Comparison of ENCODE assay signal across 6 cellular contexts in genomic region chr16:67430504-67431076, GRCh38. TPM values are rescaled to one million over a fixed set of nuclear protein-coding genes. Genes with fewer than 3 reads are reported as not detected.
DNase-seq lines count a peak whose midpoint lies in the region; ATAC-seq, FAIRE-seq and TF ChIP-seq lines count a peak whose summit lies in the region.

No MANE protein-coding gene starts in this region.

- peaks cover 12 to 14% of the 10 kb centered on the region in 2 experiments for H3K27me3 ChIP-seq in GM12878 (replicated peaks in 1 of 2; ENCODE audit: control insufficient read depth in 2 of 2, insufficient read depth in 2 of 2, low read length in 1 of 2)

- H3K4me3 Mint-ChIP-seq in natural killer cell = peak overlapping the region; percentile 89

- ATAC-seq in GM12878 = peak; percentile 43
- peak; percentile 19 to 36 (median 34) for ATAC-seq in natural killer cell
- no peak for ATAC-seq in GM18873 (IDR thresholded peaks at IDR 0.05; ENCODE audit: low FRiP score, unreplicated experiment)

- no peaks in the 10 kb centered on the region for H3K36me3 Mint-ChIP-seq in natural killer cell

- intact Hi-C loops in GM12878 (cut with micrococcal nuclease; ENCODE audit: unreplicated experiment) (no loop called here), natural killer cell (cut with micrococcal nuclease) (no loop called here)

- RAD21 ChIA-PET in GM12878 (lab: Charles Lee; ENCODE audit: unreplicated experiment) = interaction anchor here (0.7 kb wide), 1 partner anchor 880 kb away, joined by 3 read pairs; no protein-coding TSS in a partner anchor

- peaks cover 21 to 40% of the 10 kb centered on the region in 2 donors for H3K27me3 Mint-ChIP-seq in natural killer cell (ENCODE audit: low read depth in 2 of 2)

- peak overlapping the region; percentile 59; the same call in 1 of the 2 replicates for H3K4me2 ChIP-seq in GM12878 (ENCODE audit: control insufficient read depth, insufficient read depth)

- H3K9me3 ChIP-seq in GM12878 (replicated peaks; ENCODE audit: control insufficient read depth, insufficient read depth, low read length) = no peaks in the 10 kb centered on the region

- CTCF ChIA-PET in GM12878 (lab: Yijun Ruan, JAX) = no interaction called here

- TF ChIP-seq RAD21 in GM12878 (IDR thresholded peaks at IDR 0.05; ENCODE audit: insufficient read depth, low read depth, low read length) = no peak

- BruUV-seq in GM12878 (replicated peaks; lab: Mats Ljungman, UMichigan) = no TSS peak

- peaks cover 5% of the 10 kb centered on the region in 2 donors for H3K4me1 Mint-ChIP-seq in natural killer cell

- WGBS in GM12878 (ENCODE audit: insufficient coverage, insufficient replicate concordance, low lambda C conversion rate, missing lambda C conversion rate) = under 1% methylated on average over 41 of the region's 61 CpGs

- SMC1A ChIA-PET in GM12878 (lab: Charles Lee; ENCODE audit: uncharacterized antibody, unreplicated experiment) = no interaction called here

- DNase-seq in NCI-H146 (lab: John Stamatoyannopoulos, UW) (peak; percentile 35), NCI-H146 treated with DMSO at 0.1 percent for 48 hours (lab: John Stamatoyannopoulos, UW; ENCODE audit: unreplicated experiment) (no peak), GM12878 (ENCODE audit: low read depth, low spot score) (no peak), natural killer cell (no peak), D721Med (ENCODE audit: insufficient read length, low spot score) (no peak)

- no peaks in the 10 kb centered on the region for H3K9me3 Mint-ChIP-seq in natural killer cell

- H2AFZ ChIP-seq in GM12878 (ENCODE audit: control insufficient read depth, low read depth, low read length) = no peak overlapping the region; the same call in 1 of the 2 replicates

- H3K79me2 ChIP-seq in GM12878 (ENCODE audit: control insufficient read depth, insufficient read depth, low read length) = no peaks in the 10 kb centered on the region

- POLR2A ChIA-PET in GM12878 (lab: Charles Lee) = no interaction called here

- FAIRE-seq in GM12878 (lab: Jason Lieb, UNC) (no peak), D721Med (lab: Jason Lieb, UNC) (no peak)

- no peak overlapping the region for H3K9ac ChIP-seq in GM12878 (ENCODE audit: control insufficient read depth, insufficient read depth, low read length)

- H3K4me1 ChIP-seq in GM12878 (ENCODE audit: control insufficient read depth, insufficient read depth, low read length) = peaks cover 11% of the 10 kb centered on the region

- H3K27ac ChIP-seq in GM12878 (ENCODE audit: control insufficient read depth, insufficient read depth) = no peak overlapping the region

- in situ Hi-C loops in GM12878 (cut with MboI) = no loop called here

- no peak for TF ChIP-seq POLR2A in GM12878 (IDR thresholded peaks at IDR 0.05; ENCODE audit: low read depth, low read length)

- TF ChIP-seq CTCF in GM12878 (IDR thresholded peaks at IDR 0.05 in 2 of 3, conservative IDR thresholded peaks at IDR 0.05 in 1 of 3; ENCODE audit: control insufficient read depth in 2 of 3, extremely low read depth in 1 of 3, insufficient read depth in 1 of 3, low read depth in 3 of 3, low read length in 3 of 3) (no peak), natural killer cell (IDR thresholded peaks at IDR 0.05) (no peak), D721Med (IDR thresholded peaks at IDR 0.05; ENCODE audit: insufficient read depth, missing control alignments) (no peak)

- no peak for TF ChIP-seq EP300 in GM12878 (IDR thresholded peaks at IDR 0.05; ENCODE audit: borderline replicate concordance in 1 of 2, control insufficient read depth in 1 of 2, low read depth in 2 of 2, low read length in 2 of 2)

- no peaks in the 10 kb centered on the region for H3K36me3 ChIP-seq in GM12878 (ENCODE audit: control insufficient read depth in 2 of 2, insufficient read depth in 2 of 2, low read length in 1 of 2)

- peak overlapping the region in 1 of 2 donors; percentile 38 for H3K27ac Mint-ChIP-seq in natural killer cell

- H4K20me1 ChIP-seq in GM12878 (ENCODE audit: control insufficient read depth, insufficient read depth) = no peaks in the 10 kb centered on the region

- peak overlapping the region; percentile 42; the same call in 1 of the 2 replicates for H3K4me3 ChIP-seq in GM12878

RNA-seq across cellular contexts. Expression of gene HSD11B2, which starts 0.3 kb away (rescaled TPM):
- 0.61 TPM in 1 of 2 replicates, not detected in the other for total RNA-seq in GM12878 (2013; cell fraction: nucleolus; rRNA removed)
- total RNA-seq in GM12878 (2014; rRNA removed) (0.28 TPM in 1 of 2 replicates, not detected in the other), GM12878 (2014; rRNA removed; fragmentation: Illumina TruSeq; extraction: Trizol) (0.22 TPM in 1 of 2 replicates, not detected in the other), GM12878 (2021) (0.16 and 0.18 TPM in 2 replicates), natural killer cell (not detected)
- not detected for polyA plus RNA-seq in GM12878 (2011; ENCODE audit: low read depth)
- polyA plus RNA-seq in GM12878 (2011; rRNA removed) (0.19 and 0.20 TPM in 2 replicates), GM12878 (2014; fragmentation: Illumina TruSeq; extraction: Trizol) (0.34 and 1.5 TPM in 2 replicates), GM12878 (2014; fragmentation: Nextera tagmentation; extraction: Ambion mirVana) (not detected), GM12878 (2014; rRNA removed) (0.09 and 0.28 TPM in 2 replicates), GM12878 (2016; fragmentation: Nextera tagmentation; extraction: Ambion mirVana) (under 1 TPM; 0.10 to 0.31 TPM)
- polyA plus RNA-seq in GM12878 (2011; cell fraction: cytosol; rRNA removed) = 0.16 and 0.22 TPM in 2 replicates
- 0.43 and 0.53 TPM in 2 replicates for polyA plus RNA-seq in GM12878 (2011; cell fraction: nucleus; rRNA removed)
- polyA plus RNA-seq in GM12878 (2012) = 0.37 TPM in 1 of 2 replicates, not detected in the other
- 0.15 TPM in 1 of 2 replicates, not detected in the other for polyA minus RNA-seq in GM12878 (2011; rRNA and poly(A)+ RNA removed)
- polyA minus RNA-seq in GM12878 (2011; cell fraction: cytosol; rRNA and poly(A)+ RNA removed) = not detected in 2 replicates
- not detected in 2 replicates for polyA minus RNA-seq in GM12878 (2011; cell fraction: nucleus; rRNA and poly(A)+ RNA removed)

RNA-seq across cellular contexts. Expression of gene ZDHHC1, which starts 14.3 kb away (rescaled TPM):
- 0.65 and 1.3 TPM in 2 replicates for total RNA-seq in GM12878 (2013; cell fraction: nucleolus; rRNA removed)
- 0.93 and 1.2 TPM in 2 replicates for total RNA-seq in GM12878 (2014; rRNA removed)
- 0.31 TPM in 1 of 2 replicates, not detected in the other for total RNA-seq in GM12878 (2014; rRNA removed; fragmentation: Illumina TruSeq; extraction: Trizol)
- total RNA-seq in GM12878 (2021) = 0.53 and 0.77 TPM in 2 replicates
- polyA plus RNA-seq in GM12878 (2011; ENCODE audit: low read depth) = not detected
- polyA plus RNA-seq in GM12878 (2011; rRNA removed) = 0.07 TPM in 1 of 2 replicates, not detected in the other
- 0.08 and 0.15 TPM in 2 replicates for polyA plus RNA-seq in GM12878 (2011; cell fraction: cytosol; rRNA removed)
- 0.50 and 0.52 TPM in 2 replicates for polyA plus RNA-seq in GM12878 (2011; cell fraction: nucleus; rRNA removed)
- 0.31 and 0.53 TPM in 2 replicates for polyA plus RNA-seq in GM12878 (2012)
- 0.24 and 0.78 TPM in 2 replicates for polyA plus RNA-seq in GM12878 (2014; fragmentation: Illumina TruSeq; extraction: Trizol)
- polyA plus RNA-seq in GM12878 (2014; fragmentation: Nextera tagmentation; extraction: Ambion mirVana) = not detected
- polyA plus RNA-seq in GM12878 (2014; rRNA removed) = 0.83 and 1.1 TPM in 2 replicates
- polyA plus RNA-seq in GM12878 (2016; fragmentation: Nextera tagmentation; extraction: Ambion mirVana) = 1 to 10 TPM in 1 of 2 experiments, under 1 TPM in 1; 0.55 to 1.0 TPM
- 0.44 TPM in 1 of 2 replicates, not detected in the other for polyA minus RNA-seq in GM12878 (2011; rRNA and poly(A)+ RNA removed)
- not detected in 2 replicates for polyA minus RNA-seq in GM12878 (2011; cell fraction: cytosol; rRNA and poly(A)+ RNA removed)
- polyA minus RNA-seq in GM12878 (2011; cell fraction: nucleus; rRNA and poly(A)+ RNA removed) = 0.67 TPM in 1 of 2 replicates, not detected in the other
- 1 to 10 TPM in 2 of 3 donors, under 1 TPM in 1; 0.88 to 2.5 (median 1.8) TPM for total RNA-seq in natural killer cell

RNA-seq across cellular contexts. Expression of gene TPPP3, which starts 37.3 kb away (rescaled TPM):
- not detected in 2 replicates for total RNA-seq in GM12878 (2013; cell fraction: nucleolus; rRNA removed)
- not detected in 2 replicates for total RNA-seq in GM12878 (2014; rRNA removed)
- total RNA-seq in GM12878 (2014; rRNA removed; fragmentation: Illumina TruSeq; extraction: Trizol) = not detected in 2 replicates
- not detected in 2 replicates for total RNA-seq in GM12878 (2021)
- polyA plus RNA-seq in GM12878 (2011; ENCODE audit: low read depth) = not detected
- polyA plus RNA-seq in GM12878 (2011; rRNA removed) = not detected in 2 replicates
- polyA plus RNA-seq in GM12878 (2011; cell fraction: cytosol; rRNA removed) = 0.07 TPM in 1 of 2 replicates, not detected in the other
- polyA plus RNA-seq in GM12878 (2011; cell fraction: nucleus; rRNA removed) = 0.07 TPM in 1 of 2 replicates, not detected in the other
- not detected in 2 replicates for polyA plus RNA-seq in GM12878 (2012)
- polyA plus RNA-seq in GM12878 (2014; fragmentation: Illumina TruSeq; extraction: Trizol) = not detected in 2 replicates
- polyA plus RNA-seq in GM12878 (2014; fragmentation: Nextera tagmentation; extraction: Ambion mirVana) = not detected
- polyA plus RNA-seq in GM12878 (2014; rRNA removed) = not detected in 2 replicates
- polyA plus RNA-seq in GM12878 (2016; fragmentation: Nextera tagmentation; extraction: Ambion mirVana) = under 1 TPM in 1 of 2 experiments, not detected in 1; 0.14 TPM
- not detected in 2 replicates for polyA minus RNA-seq in GM12878 (2011; rRNA and poly(A)+ RNA removed)
- polyA minus RNA-seq in GM12878 (2011; cell fraction: cytosol; rRNA and poly(A)+ RNA removed) = not detected in 2 replicates
- polyA minus RNA-seq in GM12878 (2011; cell fraction: nucleus; rRNA and poly(A)+ RNA removed) = not detected in 2 replicates
- total RNA-seq in natural killer cell = 1 to 10 TPM in 2 of 3 donors, under 1 TPM in 1; 0.66 to 3.0 (median 1.4) TPM

RNA-seq across cellular contexts. Expression of gene ATP6V0D1, which starts 50.4 kb away (rescaled TPM):
- 17.4 and 19.9 TPM in 2 replicates for total RNA-seq in GM12878 (2013; cell fraction: nucleolus; rRNA removed)
- total RNA-seq in GM12878 (2014; rRNA removed) (72.4 and 73.8 TPM in 2 replicates), GM12878 (2014; rRNA removed; fragmentation: Illumina TruSeq; extraction: Trizol) (41.8 and 50.2 TPM in 2 replicates), GM12878 (2021) (67.7 and 71.6 TPM in 2 replicates), natural killer cell (10 to 100 TPM; 76.0 to 84.9 (median 83.3) TPM)
- polyA plus RNA-seq in GM12878 (2011; ENCODE audit: low read depth) = 36.5 TPM
- polyA plus RNA-seq in GM12878 (2011; rRNA removed) (24.5 and 56.5 TPM in 2 replicates), GM12878 (2014; fragmentation: Illumina TruSeq; extraction: Trizol) (35.1 and 72.2 TPM in 2 replicates), GM12878 (2014; fragmentation: Nextera tagmentation; extraction: Ambion mirVana) (10 to 100 TPM; 28.1 to 30.2 TPM), GM12878 (2014; rRNA removed) (69.0 and 81.4 TPM in 2 replicates), GM12878 (2016; fragmentation: Nextera tagmentation; extraction: Ambion mirVana) (100 to 1,000 TPM; 126 to 141 TPM)
- polyA plus RNA-seq in GM12878 (2011; cell fraction: cytosol; rRNA removed) = 108 and 129 TPM in 2 replicates
- 47.1 and 63.7 TPM in 2 replicates for polyA plus RNA-seq in GM12878 (2011; cell fraction: nucleus; rRNA removed)
- 48.2 and 55.4 TPM in 2 replicates for polyA plus RNA-seq in GM12878 (2012)
- polyA minus RNA-seq in GM12878 (2011; rRNA and poly(A)+ RNA removed) = 121 and 140 TPM in 2 replicates
- 42.8 and 49.1 TPM in 2 replicates for polyA minus RNA-seq in GM12878 (2011; cell fraction: cytosol; rRNA and poly(A)+ RNA removed)
- polyA minus RNA-seq in GM12878 (2011; cell fraction: nucleus; rRNA and poly(A)+ RNA removed) = 13.9 and 24.0 TPM in 2 replicates

RNA-seq across cellular contexts. Expression of gene AGRP, which starts 52.8 kb away (rescaled TPM):
- total RNA-seq in GM12878 (2013; cell fraction: nucleolus; rRNA removed) = not detected in 2 replicates
- total RNA-seq in GM12878 (2014; rRNA removed) (not detected in 2 replicates), GM12878 (2014; rRNA removed; fragmentation: Illumina TruSeq; extraction: Trizol) (not detected in 2 replicates), GM12878 (2021) (not detected in 2 replicates), natural killer cell (under 1 TPM in 1 of 3 donors, not detected in 2; 0.50 TPM)
- not detected for polyA plus RNA-seq in GM12878 (2011; ENCODE audit: low read depth)
- polyA plus RNA-seq in GM12878 (2011; rRNA removed) (not detected in 2 replicates), GM12878 (2014; fragmentation: Illumina TruSeq; extraction: Trizol) (not detected in 2 replicates), GM12878 (2014; fragmentation: Nextera tagmentation; extraction: Ambion mirVana) (under 1 TPM; 0.16 to 0.34 TPM), GM12878 (2014; rRNA removed) (0.27 TPM in 1 of 2 replicates, not detected in the other), GM12878 (2016; fragmentation: Nextera tagmentation; extraction: Ambion mirVana) (under 1 TPM; 0.72 to 0.75 TPM)
- not detected in 2 replicates for polyA plus RNA-seq in GM12878 (2011; cell fraction: cytosol; rRNA removed)
- not detected in 2 replicates for polyA plus RNA-seq in GM12878 (2011; cell fraction: nucleus; rRNA removed)
- 0.27 TPM in 1 of 2 replicates, not detected in the other for polyA plus RNA-seq in GM12878 (2012)
- not detected in 2 replicates for polyA minus RNA-seq in GM12878 (2011; rRNA and poly(A)+ RNA removed)
- not detected in 2 replicates for polyA minus RNA-seq in GM12878 (2011; cell fraction: cytosol; rRNA and poly(A)+ RNA removed)
- polyA minus RNA-seq in GM12878 (2011; cell fraction: nucleus; rRNA and poly(A)+ RNA removed) = not detected in 2 replicates
